ENCODE assay signal across 14 cellular contexts in the genomic region with DNA sequence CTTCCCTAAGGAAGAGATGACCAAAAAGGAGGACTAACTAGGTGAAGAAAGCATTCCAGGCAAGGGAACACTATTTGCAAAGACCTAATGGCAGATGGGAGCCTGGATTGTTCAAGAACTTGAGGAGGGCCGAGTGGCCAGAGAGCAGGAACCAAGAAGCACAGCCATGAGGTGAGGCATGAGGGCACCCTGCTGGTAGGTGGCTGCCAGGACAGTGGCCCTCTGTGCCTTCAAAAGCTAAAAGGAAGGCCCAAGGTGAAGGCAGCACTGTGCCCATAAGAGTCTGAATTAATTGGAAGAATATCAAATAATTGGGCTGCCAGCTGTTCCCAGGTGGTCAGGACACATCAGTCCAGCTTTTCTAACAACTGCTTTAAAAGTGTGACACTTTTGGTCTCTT. TPM values are rescaled to one million over a fixed set of nuclear protein-coding genes. Genes with fewer than 3 reads are reported as not detected.
DNase-seq lines count a peak whose midpoint lies in the region; ATAC-seq and TF ChIP-seq lines count a peak whose summit lies in the region.
"Had no signal": no experiment of that assay in that cellular context is flagged by ENCODE, and none has a peak within 500 bp of the region (broad histone marks: within the 10 kb centered on the region; RNA-seq: fewer than 3 reads in every experiment).

No MANE protein-coding gene starts in this region.

- peak; percentile 22; the same call in 1 of the 2 replicates for TF ChIP-seq CTCF in OCI-LY3 (IDR thresholded peaks at IDR 0.05; ENCODE audit: low read depth, low read length)
- TF ChIP-seq CTCF in epithelial cell of esophagus (IDR thresholded peaks at IDR 0.05; ENCODE audit: insufficient read depth, low read depth, low read length, missing control alignments): peak; percentile 38

- H3K27me3 ChIP-seq in OCI-LY3 (ENCODE audit: low read depth, low read length): peaks cover 6% of the 10 kb centered on the region

- H3K27ac Mint-ChIP-seq in stimulated activated naive B cell treated with anti-CD40 and anti-IgM and Interleukin-4, amounts not matched to agents 10 μg/mL and 1 μg/mL and 100 μg/mL, for 72 hours: no peak overlapping the region

- ATAC-seq in stimulated activated naive B cell treated with anti-CD40 and anti-IgM and Interleukin-4, amounts not matched to agents 10 μg/mL and 1 μg/mL and 100 μg/mL, for 72 hours (replicated peaks): peak; percentile 55 to 63
- no peak for ATAC-seq in GM18873 (IDR thresholded peaks at IDR 0.05; ENCODE audit: low FRiP score, unreplicated experiment)

- no peak overlapping the region for H3K4me2 ChIP-seq in OCI-LY3 (ENCODE audit: low read length)

- DNase-seq in NCI-H524 (lab: John Stamatoyannopoulos, UW) (peak; percentile 15 to 69), NCI-H524 treated with DMSO at 0.1 percent for 48 hours (lab: John Stamatoyannopoulos, UW) (no peak), epithelial cell of esophagus (ENCODE audit: low read depth) (no peak), mesenteric fat pad (ENCODE audit: low spot score) (no peak), NCI-H446 treated with DMSO at 0.1 percent for 48 hours (lab: John Stamatoyannopoulos, UW) (no peak)
- DNase-seq in stimulated activated naive B cell treated with anti-CD40 and anti-IgM and Interleukin-4, amounts not matched to agents 10 μg/mL and 1 μg/mL and 100 μg/mL, for 72 hours: no peak
- DNase-seq: amniotic stem cell; DMS153; effector memory CD4-positive, alpha-beta T cell; NCI-H1105 treated with DMSO at 0.1 percent for 48 hours; retina; T-helper 9 cell had no signal

- no peak overlapping the region for H2AFZ ChIP-seq in OCI-LY3 (ENCODE audit: low read depth, low read length)

- no peak overlapping the region for H3K4me3 ChIP-seq in OCI-LY3 (ENCODE audit: low read length)
- H3K4me3 ChIP-seq in epithelial cell of esophagus (ENCODE audit: low read length): no peak overlapping the region

- H3K9me3 ChIP-seq in OCI-LY3 (ENCODE audit: insufficient read depth, low read length): no peaks in the 10 kb centered on the region

- no peaks in the 10 kb centered on the region for H3K79me2 ChIP-seq in OCI-LY3 (ENCODE audit: low read length)

- no peak overlapping the region for H3K4me3 Mint-ChIP-seq in stimulated activated naive B cell treated with anti-CD40 and anti-IgM and Interleukin-4, amounts not matched to agents 10 μg/mL and 1 μg/mL and 100 μg/mL, for 72 hours

- no peak overlapping the region for H3K27ac ChIP-seq in OCI-LY3 (ENCODE audit: low read length)

- H3K27me3 Mint-ChIP-seq in stimulated activated naive B cell treated with anti-CD40 and anti-IgM and Interleukin-4, amounts not matched to agents 10 μg/mL and 1 μg/mL and 100 μg/mL, for 72 hours: no peaks in the 10 kb centered on the region

- no peaks in the 10 kb centered on the region for H3K36me3 Mint-ChIP-seq in stimulated activated naive B cell treated with anti-CD40 and anti-IgM and Interleukin-4, amounts not matched to agents 10 μg/mL and 1 μg/mL and 100 μg/mL, for 72 hours

- no peaks in the 10 kb centered on the region for H3K4me1 Mint-ChIP-seq in stimulated activated naive B cell treated with anti-CD40 and anti-IgM and Interleukin-4, amounts not matched to agents 10 μg/mL and 1 μg/mL and 100 μg/mL, for 72 hours

- no peaks in the 10 kb centered on the region for H3K4me1 ChIP-seq in OCI-LY3 (ENCODE audit: low read length)

- no peaks in the 10 kb centered on the region for H4K20me1 ChIP-seq in OCI-LY3 (ENCODE audit: insufficient read depth, low read length)

- H3K36me3 ChIP-seq in OCI-LY3 (replicated peaks; ENCODE audit: low read depth, low read length): no peaks in the 10 kb centered on the region

- no peaks in the 10 kb centered on the region for H3K9me3 Mint-ChIP-seq in stimulated activated naive B cell treated with anti-CD40 and anti-IgM and Interleukin-4, amounts not matched to agents 10 μg/mL and 1 μg/mL and 100 μg/mL, for 72 hours

- H3K9ac ChIP-seq in OCI-LY3 (ENCODE audit: low read length): no peak overlapping the region

RNA-seq across cellular contexts. Expression of gene CTDSPL, which starts 27.9 kb away (rescaled TPM):
- 19.0 TPM for total RNA-seq in mesenteric fat pad

Comparison
In these comparisons a context has a peak if more than half of its experiments do, and no peak if none do; other contexts are left out.
1. DNase-seq: peak in NCI-H524 (2 of 2); none in NCI-H524 treated with DMSO at 0.1 percent for 48 hours (single experiment), epithelial cell of esophagus (single experiment), stimulated activated naive B cell treated with anti-CD40 and anti-IgM and Interleukin-4, amounts not matched to agents 10 μg/mL and 1 μg/mL and 100 μg/mL, for 72 hours (single experiment), mesenteric fat pad (single experiment) and NCI-H446 treated with DMSO at 0.1 percent for 48 hours (single experiment).